In the genomic region with DNA sequence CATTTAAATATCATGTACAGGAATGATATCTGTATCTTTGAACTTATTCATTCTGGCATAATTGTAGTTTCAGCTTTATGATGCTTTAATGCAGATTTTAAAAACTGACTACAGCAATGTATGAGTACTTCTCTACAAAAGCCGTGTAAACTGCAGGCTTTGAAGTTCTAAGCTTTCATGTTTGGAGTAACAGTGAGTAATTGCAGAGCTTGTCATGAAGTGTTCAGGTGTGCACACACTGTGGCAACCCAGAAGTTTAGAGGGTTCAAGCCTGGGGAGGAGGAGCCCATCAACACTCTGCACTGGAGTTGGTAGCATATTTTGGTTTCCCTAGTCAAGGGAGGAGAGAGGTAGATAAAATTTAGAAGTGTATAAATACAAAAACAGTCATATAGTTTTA, we compare ENCODE assay signal across 1 cellular context.
TF ChIP-seq lines count a peak whose summit lies in the region.

No MANE protein-coding gene starts in this region.

TF ChIP-seq in SK-N-SH, 30 proteins besides CTCF, POLR2A, EP300 and RAD21 (continued from another document):
- TF ChIP-seq, protein P1, sequence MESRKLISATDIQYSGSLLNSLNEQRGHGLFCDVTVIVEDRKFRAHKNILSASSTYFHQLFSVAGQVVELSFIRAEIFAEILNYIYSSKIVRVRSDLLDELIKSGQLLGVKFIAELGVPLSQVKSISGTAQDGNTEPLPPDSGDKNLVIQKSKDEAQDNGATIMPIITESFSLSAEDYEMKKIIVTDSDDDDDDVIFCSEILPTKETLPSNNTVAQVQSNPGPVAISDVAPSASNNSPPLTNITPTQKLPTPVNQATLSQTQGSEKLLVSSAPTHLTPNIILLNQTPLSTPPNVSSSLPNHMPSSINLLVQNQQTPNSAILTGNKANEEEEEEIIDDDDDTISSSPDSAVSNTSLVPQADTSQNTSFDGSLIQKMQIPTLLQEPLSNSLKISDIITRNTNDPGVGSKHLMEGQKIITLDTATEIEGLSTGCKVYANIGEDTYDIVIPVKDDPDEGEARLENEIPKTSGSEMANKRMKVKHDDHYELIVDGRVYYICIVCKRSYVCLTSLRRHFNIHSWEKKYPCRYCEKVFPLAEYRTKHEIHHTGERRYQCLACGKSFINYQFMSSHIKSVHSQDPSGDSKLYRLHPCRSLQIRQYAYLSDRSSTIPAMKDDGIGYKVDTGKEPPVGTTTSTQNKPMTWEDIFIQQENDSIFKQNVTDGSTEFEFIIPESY (IDR thresholded peaks at IDR 0.05; ENCODE audit: borderline replicate concordance, low read depth) = no peak
- TF ChIP-seq MEF2A (IDR thresholded peaks at IDR 0.05; ENCODE audit: borderline replicate concordance, low read depth) = no peak
- no peak for TF ChIP-seq SMC3 (IDR thresholded peaks at IDR 0.05; ENCODE audit: low read depth, low read length)
- TF ChIP-seq NFIC (IDR thresholded peaks at IDR 0.05; ENCODE audit: borderline replicate concordance) = no peak
- no peak for TF ChIP-seq USF1 (IDR thresholded peaks at IDR 0.05; ENCODE audit: borderline replicate concordance, low read depth)
- no peak for TF ChIP-seq RFX5 (IDR thresholded peaks at IDR 0.05; ENCODE audit: low read length)
- no peak for TF ChIP-seq NRF1 (IDR thresholded peaks at IDR 0.05; ENCODE audit: low read depth, low read length)
